7 cellular contexts compared by ENCODE assay signal in genomic region chr20:51594999-51595532, GRCh38. TPM values are rescaled to one million over a fixed set of nuclear protein-coding genes. Genes with fewer than 3 reads are reported as not detected.
DNase-seq lines count a peak whose midpoint lies in the region; ATAC-seq and TF ChIP-seq lines count a peak whose summit lies in the region.

No MANE protein-coding gene starts in this region.

- no peak overlapping the region for H3K27ac ChIP-seq in right atrium auricular region
- peak overlapping the region; percentile 28 to 38 (median 30) for H3K27ac ChIP-seq in sigmoid colon

- no peaks in the 10 kb centered on the region for H3K9me3 ChIP-seq in T-helper 17 cell (ENCODE audit: control insufficient read depth, low read length, poor library complexity, severe bottlenecking)
- no peaks in the 10 kb centered on the region for H3K9me3 ChIP-seq in right atrium auricular region
- H3K9me3 ChIP-seq in sigmoid colon: no peaks in the 10 kb centered on the region

- H3K36me3 ChIP-seq in right atrium auricular region (no peaks in the 10 kb centered on the region), sigmoid colon (peaks cover 0 to 21% (median 6%) of the 10 kb centered on the region in 4 donors)

- H3K4me1 ChIP-seq in right atrium auricular region (peaks cover 0 to 15% of the 10 kb centered on the region in 2 donors), sigmoid colon (peaks cover 0 to 13% (median 6%) of the 10 kb centered on the region in 4 donors)

- no peaks in the 10 kb centered on the region for H3K36me3 Mint-ChIP-seq in T-helper 17 cell (ENCODE audit: low read depth)

- TF ChIP-seq EP300 in sigmoid colon (IDR thresholded peaks at IDR 0.05): no peak

- no peak for TF ChIP-seq POLR2A in sigmoid colon (IDR thresholded peaks at IDR 0.05)

- H3K4me1 Mint-ChIP-seq in T-helper 17 cell: peaks cover 8% of the 10 kb centered on the region

- ATAC-seq in GM18502 (IDR thresholded peaks at IDR 0.05; ENCODE audit: poor library complexity, unreplicated experiment) (peak; percentile 97), HG02885 (IDR thresholded peaks at IDR 0.05; ENCODE audit: poor library complexity, unreplicated experiment) (peak; percentile 93), T-helper 17 cell (peak; percentile 93)

- no peaks in the 10 kb centered on the region for H3K27me3 ChIP-seq in right atrium auricular region
- H3K27me3 ChIP-seq in sigmoid colon: no peaks in the 10 kb centered on the region

- H3K27ac Mint-ChIP-seq in T-helper 17 cell: no peak overlapping the region

- H3K4me3 Mint-ChIP-seq in T-helper 17 cell: no peak overlapping the region

- intact Hi-C loops in sigmoid colon (cut with DNase I): loop anchor here (1.0 to 5.0 kb wide), 3 partner anchors 32 to 608 kb away; no protein-coding TSS in a partner anchor

- 8 to 9% methylated on average over 14 of the region's 14 CpGs for WGBS in sigmoid colon, 2 donors

- DNase-seq in NCI-H187 (lab: John Stamatoyannopoulos, UW): peak; percentile 4 to 40
- peak; percentile 45 to 59 (median 45) for DNase-seq in T-helper 17 cell
- DNase-seq in amniotic stem cell (lab: John Stamatoyannopoulos, UW): peak; percentile 87
- peak; percentile 96 for DNase-seq in right atrium auricular region (ENCODE audit: low spot score)
- DNase-seq in sigmoid colon: peak; percentile 96

- no peak overlapping the region for H3K4me3 ChIP-seq in right atrium auricular region
- no peak overlapping the region for H3K4me3 ChIP-seq in sigmoid colon

- TF ChIP-seq CTCF in right atrium auricular region (IDR thresholded peaks at IDR 0.05) (peak; percentile 71 to 95), sigmoid colon (IDR thresholded peaks at IDR 0.05) (peak; percentile 74 to 90 (median 86))

- peaks cover 35% of the 10 kb centered on the region for H3K27me3 Mint-ChIP-seq in T-helper 17 cell

RNA-seq across cellular contexts. Expression of gene NFATC2, which starts 52.5 kb away (rescaled TPM):
- total RNA-seq in T-helper 17 cell (10 to 100 TPM; 51.0 to 58.7 TPM), right atrium auricular region (10 to 100 TPM in 1 of 2 donors, 1 to 10 TPM in 1; 8.6 to 12.5 TPM), sigmoid colon (10 to 100 TPM in 1 of 4 donors, 1 to 10 TPM in 3; 3.5 to 16.9 (median 5.8) TPM)
- 1 to 10 TPM; 1.4 to 5.4 (median 1.8) TPM for polyA plus RNA-seq in sigmoid colon

Comparison
In these comparisons a context has a peak if more than half of its experiments do, and no peak if none do; other contexts are left out.
1. DNase-seq: peak in every context shown above with its lines; median percentile 96 in right atrium auricular region; 96 in sigmoid colon; 87 in amniotic stem cell; 45 in T-helper 17 cell; 22 in NCI-H187.
2. H3K27ac ChIP-seq: peak in sigmoid colon (4 of 4); none in right atrium auricular region (0 of 2).
3. Peak in every context shown above with its lines, with median percentiles within 50 percentile points of each other: ATAC-seq.